ENCODE assay signal across 1 cellular context in genomic region chr1:113928129-113928949, GRCh38.
TF ChIP-seq lines count a peak whose summit lies in the region.

No MANE protein-coding gene starts in this region.

TF ChIP-seq in A549, 52 proteins besides CTCF, POLR2A, EP300 and RAD21 (continued from another document):
- TF ChIP-seq BHLHE40 (IDR thresholded peaks at IDR 0.05; ENCODE audit: low read depth, low read length) (no peak), PHF8 (IDR thresholded peaks at IDR 0.05; ENCODE audit: borderline replicate concordance, low read depth) (no peak), TFCP2L1 (CRISPR knock-in tag; IDR thresholded peaks at IDR 0.05) (no peak), NPAS2 (CRISPR knock-in tag; IDR thresholded peaks at IDR 0.05; ENCODE audit: borderline replicate concordance) (no peak), MAX (IDR thresholded peaks at IDR 0.05) (no peak), NR3C1 (IDR thresholded peaks at IDR 0.05) (no peak), FOSB (CRISPR knock-in tag; IDR thresholded peaks at IDR 0.05) (no peak), USF2 (IDR thresholded peaks at IDR 0.05) (no peak)
